Comparison of ENCODE assay signal across 13 cellular contexts in genomic region chr2:43305006-43305405, GRCh38.
DNase-seq lines count a peak whose midpoint lies in the region; ATAC-seq and TF ChIP-seq lines count a peak whose summit lies in the region.
"Had no signal": no experiment of that assay in that cellular context is flagged by ENCODE, and none has a peak within 500 bp of the region (broad histone marks: within the 10 kb centered on the region; RNA-seq: fewer than 3 reads in every experiment).

No MANE protein-coding gene starts in this region.

- no peaks in the 10 kb centered on the region for H3K9me2 ChIP-seq in hepatocyte (replicated peaks; ENCODE audit: insufficient read depth)
- H3K9me2 ChIP-seq: SK-N-SH had no signal

- TF ChIP-seq EP300 in sigmoid colon (IDR thresholded peaks at IDR 0.05), result peak in 1 of 4 donors; percentile 13

- H3K27ac ChIP-seq in hepatocyte (peak overlapping the region; percentile 89), sigmoid colon (peak overlapping the region; percentile 57 to 86 (median 73))

- intact Hi-C loops in CD14-positive monocyte (cut with micrococcal nuclease), result loop anchor here (10.0 kb wide), 2 partner anchors 100 to 180 kb away; no protein-coding TSS in a partner anchor
- intact Hi-C loops in sigmoid colon (cut with DNase I), result no loop called here
- intact Hi-C loops in left colon (cut with DNase I, micrococcal nuclease), result no loop called here

- peak overlapping the region in 1 of 2 donors; percentile 58 for H3K4me3 Mint-ChIP-seq in CD14-positive monocyte
- H3K4me3 Mint-ChIP-seq: B cell had no signal

- peak overlapping the region; percentile 43 for H3K4me2 ChIP-seq in hepatocyte
- H3K4me2 ChIP-seq: SK-N-SH had no signal

- no peak for ATAC-seq in left colon
- no peak for ATAC-seq in GM18873 (IDR thresholded peaks at IDR 0.05; ENCODE audit: low FRiP score, unreplicated experiment)

- peaks cover 0 to 3% (median 0%) of the 10 kb centered on the region in 7 donors for H3K9me3 Mint-ChIP-seq in CD14-positive monocyte

- H3K4me1 Mint-ChIP-seq in CD14-positive monocyte, result peaks cover 60% of the 10 kb centered on the region
- H3K4me1 Mint-ChIP-seq: B cell had no signal

- no peak overlapping the region for H2AFZ ChIP-seq in hepatocyte

- no peaks in the 10 kb centered on the region for H3K79me2 ChIP-seq in hepatocyte

- TF ChIP-seq POLR2A in sigmoid colon (IDR thresholded peaks at IDR 0.05), result no peak

- H3K36me3 ChIP-seq in hepatocyte (replicated peaks; ENCODE audit: insufficient read depth, low read depth) (no peaks in the 10 kb centered on the region), sigmoid colon (no peaks in the 10 kb centered on the region)

- H3K27me3 ChIP-seq in hepatocyte (no peaks in the 10 kb centered on the region), sigmoid colon (no peaks in the 10 kb centered on the region)

- peaks cover 12 to 13% of the 10 kb centered on the region in 2 donors for H3K36me3 Mint-ChIP-seq in CD14-positive monocyte

- TF ChIP-seq CTCF in CD14-positive monocyte (IDR thresholded peaks at IDR 0.05) (no peak), cardiac fibroblast (IDR thresholded peaks at IDR 0.05; ENCODE audit: low read depth, low read length) (no peak), hepatocyte (IDR thresholded peaks at IDR 0.05; ENCODE audit: poor library complexity) (no peak), sigmoid colon (IDR thresholded peaks at IDR 0.05) (no peak)

- DNase-seq in CD14-positive monocyte (ENCODE audit: low spot score) (no peak), cardiac fibroblast (ENCODE audit: low read depth in 2 of 2) (peak; percentile 83 to 94), hepatocyte (ENCODE audit: low spot score) (peak; percentile 32), sigmoid colon (peak; percentile 77), left colon (no peak), SK-N-DZ (ENCODE audit: low spot score) (no peak)
- DNase-seq in activated CD8-positive, alpha-beta memory T cell treated with anti-CD3 and anti-CD28 coated beads, Interleukin-2, amount 50 U/mL, for 4 hours, result no peak
- DNase-seq: activated CD4-positive, alpha-beta T cell treated with anti-CD3 and anti-CD28 coated beads for 1 hour; activated naive CD4-positive, alpha-beta T cell; posterior cingulate gyrus; SK-N-SH had no signal

- H3K4me3 ChIP-seq in cardiac fibroblast (replicated peaks in 1 of 2; ENCODE audit: low read depth in 2 of 2, low read length in 2 of 2) (no peak overlapping the region), hepatocyte (no peak overlapping the region), sigmoid colon (no peak overlapping the region)

- peaks cover 0 to 5% (median 0%) of the 10 kb centered on the region in 3 donors for H3K27me3 Mint-ChIP-seq in CD14-positive monocyte (ENCODE audit: low read depth in 3 of 3)
- H3K27me3 Mint-ChIP-seq: B cell had no signal

- peak overlapping the region; percentile 99 to 100 (median 100) for H3K27ac Mint-ChIP-seq in CD14-positive monocyte
- H3K27ac Mint-ChIP-seq: B cell had no signal

- H3K9me3 ChIP-seq in hepatocyte (ENCODE audit: low read depth) (no peaks in the 10 kb centered on the region), sigmoid colon (no peaks in the 10 kb centered on the region)
- H3K9me3 ChIP-seq: SK-N-SH had no signal

- no peaks in the 10 kb centered on the region for H4K20me1 ChIP-seq in hepatocyte (ENCODE audit: insufficient read depth, poor library complexity, severe bottlenecking)

- 25% methylated on average over 2 of the region's 2 CpGs for WGBS in hepatocyte (ENCODE audit: low lambda C conversion rate, missing lambda C conversion rate)
- 23 to 26% methylated on average over 2 of the region's 2 CpGs for WGBS in sigmoid colon, 2 donors

- H3K4me1 ChIP-seq in hepatocyte (ENCODE audit: insufficient read depth), result peaks cover 19% of the 10 kb centered on the region
- H3K4me1 ChIP-seq in sigmoid colon, result peaks cover 0 to 56% (median 45%) of the 10 kb centered on the region in 4 donors

Comparison
In these comparisons a context has a peak if more than half of its experiments do, and no peak if none do; other contexts are left out.
1. DNase-seq: peak in cardiac fibroblast (2 of 2), hepatocyte (single experiment) and sigmoid colon (single experiment); none in CD14-positive monocyte (single experiment), left colon (0 of 2), SK-N-DZ (single experiment) and activated CD8-positive, alpha-beta memory T cell treated with anti-CD3 and anti-CD28 coated beads, Interleukin-2, amount 50 U/mL, for 4 hours (single experiment).
2. intact Hi-C loops: an anchor here in CD14-positive monocyte (10.0 kb wide); none called in sigmoid colon and left colon.